In genomic region chr6:105867280-105867679, GRCh38 we compare ENCODE assay signal across 12 cellular contexts.
"Had no signal": no experiment of that assay in that cellular context is flagged by ENCODE, and none has a peak within 500 bp of the region (broad histone marks: within the 10 kb centered on the region; RNA-seq: fewer than 3 reads in every experiment).

No MANE protein-coding gene starts in this region.

- ATAC-seq: activated CD4-positive, alpha-beta T cell treated with anti-CD3 and anti-CD28 coated beads for 36 hours; naive thymus-derived CD4-positive, alpha-beta T cell had no signal

- H3K4me1 Mint-ChIP-seq: activated CD4-positive, alpha-beta T cell treated with anti-CD3 and anti-CD28 coated beads for 36 hours; activated naive CD8-positive, alpha-beta T cell treated with anti-CD3 and anti-CD28 coated beads for 36 hours had no signal

- H3K27ac Mint-ChIP-seq: activated CD4-positive, alpha-beta memory T cell treated with anti-CD3 and anti-CD28 coated beads for 36 hours; activated CD4-positive, alpha-beta T cell treated with anti-CD3 and anti-CD28 coated beads for 36 hours; activated naive CD8-positive, alpha-beta T cell treated with anti-CD3 and anti-CD28 coated beads for 36 hours; activated T-helper 1 cell treated with anti-CD3 and anti-CD28 coated beads, Interleukin-12 subunit alpha, Interleukin-12 subunit beta, Interleukin-2, Interleukin-4 antibody, amounts not matched to agents 30 ng/mL and 10 ng/mL and 1 ng/mL, durations not matched to agents 14 hours and 24 hours and 36 hours; naive thymus-derived CD4-positive, alpha-beta T cell had no signal

- H3K36me3 Mint-ChIP-seq: activated CD4-positive, alpha-beta memory T cell treated with anti-CD3 and anti-CD28 coated beads for 36 hours; activated naive CD8-positive, alpha-beta T cell treated with anti-CD3 and anti-CD28 coated beads for 36 hours had no signal

- DNase-seq: activated CD4-positive, alpha-beta memory T cell treated with anti-CD3 and anti-CD28 coated beads for 36 hours; activated CD4-positive, alpha-beta T cell treated with anti-CD3 and anti-CD28 coated beads for 36 hours; activated gamma-delta T cell treated with Interleukin-2 at 50 U/mL for 16 hours; activated naive CD8-positive, alpha-beta T cell treated with anti-CD3 and anti-CD28 coated beads for 36 hours; activated T-cell treated with anti-CD3 and anti-CD28 coated beads for 4 hours; mesendoderm; naive thymus-derived CD4-positive, alpha-beta T cell; ovary; stimulated activated naive CD4-positive, alpha-beta T cell treated with Interleukin-2 at 50 U/mL for 16 hours; T-helper 2 cell; tibial artery had no signal

- H3K9me3 Mint-ChIP-seq: activated CD4-positive, alpha-beta memory T cell treated with anti-CD3 and anti-CD28 coated beads for 36 hours; activated naive CD8-positive, alpha-beta T cell treated with anti-CD3 and anti-CD28 coated beads for 36 hours had no signal

- H3K4me3 Mint-ChIP-seq: activated CD4-positive, alpha-beta memory T cell treated with anti-CD3 and anti-CD28 coated beads for 36 hours; activated CD4-positive, alpha-beta T cell treated with anti-CD3 and anti-CD28 coated beads for 36 hours; activated naive CD8-positive, alpha-beta T cell treated with anti-CD3 and anti-CD28 coated beads for 36 hours; activated T-helper 1 cell treated with anti-CD3 and anti-CD28 coated beads, Interleukin-12 subunit alpha, Interleukin-12 subunit beta, Interleukin-2, Interleukin-4 antibody, amounts not matched to agents 30 ng/mL and 10 ng/mL and 1 ng/mL, durations not matched to agents 14 hours and 24 hours and 36 hours; naive thymus-derived CD4-positive, alpha-beta T cell had no signal
